In the genomic region with DNA sequence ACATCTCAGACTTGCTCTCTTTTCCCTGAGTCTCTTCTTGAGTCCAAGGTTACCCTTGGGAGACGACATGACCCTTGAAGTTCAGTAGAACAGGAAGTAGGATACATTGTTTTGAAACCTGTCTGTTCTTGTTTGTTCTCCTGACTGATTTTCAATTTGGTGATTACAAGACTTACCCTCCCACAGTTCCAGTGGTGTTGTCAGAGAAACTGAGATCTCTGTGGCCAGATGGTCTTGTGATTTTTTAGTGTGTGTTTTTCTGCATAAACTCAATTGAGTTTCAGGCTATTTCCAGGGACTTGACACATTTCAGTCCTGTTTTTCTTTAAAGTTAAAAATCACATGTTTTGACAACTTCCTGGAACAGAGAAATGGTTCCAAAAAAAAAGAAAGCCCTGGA, we compare ENCODE assay signal across 13 cellular contexts. TPM values are rescaled to one million over a fixed set of nuclear protein-coding genes. Genes with fewer than 3 reads are reported as not detected.
DNase-seq lines count a peak whose midpoint lies in the region; ATAC-seq and TF ChIP-seq lines count a peak whose summit lies in the region.
"Had no signal": no experiment of that assay in that cellular context is flagged by ENCODE, and none has a peak within 500 bp of the region (broad histone marks: within the 10 kb centered on the region; RNA-seq: fewer than 3 reads in every experiment).

No MANE protein-coding gene starts in this region.

- H3K9me3 Mint-ChIP-seq in natural killer cell, result no peaks in the 10 kb centered on the region
- no peaks in the 10 kb centered on the region for H3K9me3 Mint-ChIP-seq in natural killer cell treated with Interleukin-12 subunit alpha and Interleukin-12 subunit beta and Interleukin-15 and Interleukin-18, amount 100 ng/mL, for 72 hours
- H3K9me3 Mint-ChIP-seq: stimulated activated naive CD8-positive, alpha-beta T cell treated with anti-CD3 and anti-CD28 coated beads, Interleukin-15, Interleukin-2, amounts not matched to agents 100 ng/mL and 50 ng/mL, for 24 hours had no signal

- H3K4me3 ChIP-seq in upper lobe of right lung, result no peak overlapping the region
- H3K4me3 ChIP-seq: colonic mucosa, gastrocnemius medialis had no signal

- H3K27ac Mint-ChIP-seq in natural killer cell, result peak overlapping the region; percentile 47 to 79
- peak overlapping the region in 1 of 2 donors; percentile 54 for H3K27ac Mint-ChIP-seq in natural killer cell treated with Interleukin-12 subunit alpha and Interleukin-12 subunit beta and Interleukin-15 and Interleukin-18, amount 100 ng/mL, for 72 hours

- H3K36me3 Mint-ChIP-seq in natural killer cell, result peaks cover 61% of the 10 kb centered on the region
- peaks cover 78% of the 10 kb centered on the region for H3K36me3 Mint-ChIP-seq in natural killer cell treated with Interleukin-12 subunit alpha and Interleukin-12 subunit beta and Interleukin-15 and Interleukin-18, amount 100 ng/mL, for 72 hours

- H3K9me3 ChIP-seq in upper lobe of right lung, result no peaks in the 10 kb centered on the region
- H3K9me3 ChIP-seq: colonic mucosa, gastrocnemius medialis had no signal

- H3K27me3 Mint-ChIP-seq in natural killer cell (ENCODE audit: low read depth in 2 of 2), result no peaks in the 10 kb centered on the region
- H3K27me3 Mint-ChIP-seq in natural killer cell treated with Interleukin-12 subunit alpha and Interleukin-12 subunit beta and Interleukin-15 and Interleukin-18, amount 100 ng/mL, for 72 hours, result no peaks in the 10 kb centered on the region
- H3K27me3 Mint-ChIP-seq: stimulated activated naive CD8-positive, alpha-beta T cell treated with anti-CD3 and anti-CD28 coated beads, Interleukin-15, Interleukin-2, amounts not matched to agents 100 ng/mL and 50 ng/mL, for 24 hours had no signal

- no peak overlapping the region for H3K27ac ChIP-seq in upper lobe of right lung
- H3K27ac ChIP-seq: colonic mucosa, gastrocnemius medialis had no signal

- H3K36me3 ChIP-seq in upper lobe of right lung, result peaks cover 24% of the 10 kb centered on the region
- H3K36me3 ChIP-seq: colonic mucosa, gastrocnemius medialis had no signal

- H3K27me3 ChIP-seq in upper lobe of right lung, result no peaks in the 10 kb centered on the region
- H3K27me3 ChIP-seq: colonic mucosa, gastrocnemius medialis had no signal

- no peak for ATAC-seq in natural killer cell
- no peak for ATAC-seq in natural killer cell treated with Interleukin-12 subunit alpha and Interleukin-12 subunit beta and Interleukin-15 and Interleukin-18, amount 100 ng/mL, for 72 hours
- peak; percentile 69 for ATAC-seq in GM21825 (IDR thresholded peaks at IDR 0.05; ENCODE audit: unreplicated experiment)
- ATAC-seq in HG03520 (IDR thresholded peaks at IDR 0.05; ENCODE audit: unreplicated experiment), result peak; percentile 59
- ATAC-seq in upper lobe of right lung, result peak; percentile 73
- ATAC-seq: gastrocnemius medialis had no signal

- no peaks in the 10 kb centered on the region for H3K4me1 ChIP-seq in upper lobe of right lung
- H3K4me1 ChIP-seq: colonic mucosa, gastrocnemius medialis had no signal

- H3K4me3 Mint-ChIP-seq in natural killer cell, result no peak overlapping the region
- H3K4me3 Mint-ChIP-seq in natural killer cell treated with Interleukin-12 subunit alpha and Interleukin-12 subunit beta and Interleukin-15 and Interleukin-18, amount 100 ng/mL, for 72 hours, result no peak overlapping the region
- H3K4me3 Mint-ChIP-seq: stimulated activated naive CD8-positive, alpha-beta T cell treated with anti-CD3 and anti-CD28 coated beads, Interleukin-15, Interleukin-2, amounts not matched to agents 100 ng/mL and 50 ng/mL, for 24 hours had no signal

- peaks cover 53 to 60% of the 10 kb centered on the region in 2 donors for H3K4me1 Mint-ChIP-seq in natural killer cell
- H3K4me1 Mint-ChIP-seq in natural killer cell treated with Interleukin-12 subunit alpha and Interleukin-12 subunit beta and Interleukin-15 and Interleukin-18, amount 100 ng/mL, for 72 hours (ENCODE audit: low read depth in 2 of 2), result peaks cover 31 to 34% of the 10 kb centered on the region in 2 donors

- DNase-seq in natural killer cell (no peak), upper lobe of right lung (no peak), GOT3 (lab: John Stamatoyannopoulos, UW) (no peak)
- DNase-seq in natural killer cell treated with Interleukin-12 subunit alpha and Interleukin-12 subunit beta and Interleukin-15 and Interleukin-18, amount 100 ng/mL, for 72 hours (ENCODE audit: low spot score), result no peak
- DNase-seq in stimulated activated CD4-positive, alpha-beta T cell treated with anti-CD3 and anti-CD28 coated beads, Interleukin-4, amount 100 ng/mL, for 24 hours, result no peak
- no peak for DNase-seq in stimulated activated CD4-positive, alpha-beta T cell treated with anti-CD3 and anti-CD28 coated beads, Interleukin-12 subunit alpha, Interleukin-12 subunit beta, amount 100 ng/mL, for 4 hours
- DNase-seq: colonic mucosa, gastrocnemius medialis, NCI-H2107, occipital lobe had no signal

- intact Hi-C loops in natural killer cell (cut with micrococcal nuclease), result no loop called here
- intact Hi-C loops in upper lobe of right lung (cut with DNase I), result no loop called here

- TF ChIP-seq CTCF in natural killer cell (IDR thresholded peaks at IDR 0.05), result no peak
- TF ChIP-seq CTCF in upper lobe of right lung (IDR thresholded peaks at IDR 0.05), result no peak

RNA-seq across cellular contexts. Expression of a gene that starts 22.3 kb away (rescaled TPM):
- total RNA-seq in natural killer cell (10 to 100 TPM; 64.9 to 83.3 (median 78.2) TPM), upper lobe of right lung (15.7 TPM)
- total RNA-seq in natural killer cell treated with Interleukin-12 subunit alpha and Interleukin-12 subunit beta and Interleukin-15 and Interleukin-18, amount 100 ng/mL, for 72 hours, result 10 to 100 TPM; 64.2 to 80.7 TPM

Comparison
In these comparisons a context has a peak if more than half of its experiments do, and no peak if none do; other contexts are left out.
1. ATAC-seq: peak in GM21825 (single experiment), HG03520 (single experiment) and upper lobe of right lung (single experiment); none in natural killer cell (0 of 3) and natural killer cell treated with Interleukin-12 subunit alpha and Interleukin-12 subunit beta and Interleukin-15 and Interleukin-18, amount 100 ng/mL, for 72 hours (0 of 2).